9 cellular contexts compared by ENCODE assay signal in the genomic region with DNA sequence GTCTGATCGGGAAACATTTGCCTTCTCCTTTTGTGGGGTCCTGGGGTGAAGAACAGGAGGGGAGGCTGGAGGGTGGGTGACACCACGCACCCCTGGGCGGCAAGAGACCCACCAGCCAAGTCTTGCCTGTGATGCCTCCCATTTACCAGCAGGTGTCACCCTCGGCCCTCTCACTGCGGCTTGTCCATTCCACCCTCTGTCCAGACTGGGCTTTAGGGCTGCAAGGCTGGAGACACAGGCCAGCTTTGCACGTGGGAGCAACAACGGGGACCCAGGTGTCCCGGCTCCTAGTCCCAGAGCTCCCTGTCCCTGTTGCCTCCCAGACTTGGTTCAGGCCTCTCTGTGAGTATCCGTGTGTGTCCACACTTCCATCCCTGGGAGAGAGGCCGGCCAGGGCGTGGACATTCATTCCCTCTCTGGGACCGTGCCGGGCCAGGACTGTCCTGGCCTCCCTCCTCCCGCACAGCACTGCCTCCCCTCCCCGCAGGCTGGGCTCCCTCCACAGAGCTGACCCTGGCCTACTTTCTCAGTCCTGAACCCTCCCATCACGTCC. TPM values are rescaled to one million over a fixed set of nuclear protein-coding genes. Genes with fewer than 3 reads are reported as not detected.
A peak's percentile ranks its signal among the peaks of the same experiment; 100 is the strongest.
DNase-seq lines count a peak whose midpoint lies in the region; ATAC-seq, FAIRE-seq and TF ChIP-seq lines count a peak whose summit lies in the region.
"Had no signal": no experiment of that assay in that cellular context is flagged by ENCODE, and none has a peak within 500 bp of the region (broad histone marks: within the 10 kb centered on the region; RNA-seq: fewer than 3 reads in every experiment).

No MANE protein-coding gene starts in this region.

- no peak overlapping the region for H3K27ac ChIP-seq in pancreas
- no peak overlapping the region for H3K27ac ChIP-seq in tibial artery

- DNase-seq in COLO668 (lab: John Stamatoyannopoulos, UW; ENCODE audit: unreplicated experiment) (peak; percentile 46), HS-5 (ENCODE audit: low read depth) (peak; percentile 22), RPMI8226 (peak; percentile 65), germinal center (ENCODE audit: low spot score) (peak; percentile 86), pancreas (peak; percentile 34 to 88 (median 71)), tibial artery (peak; percentile 44 to 80)
- peak; percentile 85 for DNase-seq in activated effector memory CD4-positive, alpha-beta T cell treated with anti-CD3 and anti-CD28 coated beads, Interleukin-2, amount 50 U/mL, for 16 hours

- ATAC-seq in pancreas = peak; percentile 85 to 100 (median 98)
- ATAC-seq in GM18861 (IDR thresholded peaks at IDR 0.05; ENCODE audit: unreplicated experiment) = no peak

- 19 to 24% methylated on average over 15 to 16 of the region's 16 CpGs for WGBS in pancreas, 2 donors

- TF ChIP-seq CTCF in pancreas (IDR thresholded peaks at IDR 0.05) = peak; percentile 85 to 94 (median 88)
- peak; percentile 97 to 98 for TF ChIP-seq CTCF in tibial artery (IDR thresholded peaks at IDR 0.05)

- intact Hi-C loops in pancreas (cut with DNase I) (loop anchor here in 1 of 3 donors (10.0 kb wide), 1 partner anchor 147 kb away; no protein-coding TSS in a partner anchor), tibial artery (cut with DNase I; ENCODE audit: low total_unique reads) (loop anchor here (5.0 kb wide), 1 partner anchor 130 kb away; no protein-coding TSS in a partner anchor)

- H3K9me3 ChIP-seq in pancreas = no peaks in the 10 kb centered on the region
- no peaks in the 10 kb centered on the region for H3K9me3 ChIP-seq in tibial artery

- H3K36me3 ChIP-seq in pancreas (no peaks in the 10 kb centered on the region), tibial artery (no peaks in the 10 kb centered on the region)

- H3K27me3 ChIP-seq in pancreas = no peaks in the 10 kb centered on the region
- H3K27me3 ChIP-seq in tibial artery = no peaks in the 10 kb centered on the region

- H3K4me3 ChIP-seq in pancreas (no peak overlapping the region), tibial artery (no peak overlapping the region)
- H3K4me3 ChIP-seq: SK-N-MC had no signal

- H3K4me1 ChIP-seq in pancreas = no peaks in the 10 kb centered on the region
- H3K4me1 ChIP-seq in tibial artery = peaks cover 0 to 7% (median 3%) of the 10 kb centered on the region in 4 donors

- FAIRE-seq in pancreas (lab: Jason Lieb, UNC) = no peak

RNA-seq across cellular contexts. Expression of gene GTF2IRD1, which starts 36.2 kb away (rescaled TPM):
- 10 to 100 TPM in 3 of 6 donors, 1 to 10 TPM in 3; 7.1 to 12.6 (median 9.9) TPM for total RNA-seq in pancreas
- polyA plus RNA-seq in pancreas = 10 to 100 TPM in 1 of 2 donors, 1 to 10 TPM in 1; 8.1 to 15.9 TPM

Comparison
In these comparisons a context has a peak if more than half of its experiments do, and no peak if none do; other contexts are left out.
1. DNase-seq: peak in every context shown above with its lines; median percentile 86 in germinal center; 85 in activated effector memory CD4-positive, alpha-beta T cell treated with anti-CD3 and anti-CD28 coated beads, Interleukin-2, amount 50 U/mL, for 16 hours; 71 in pancreas; 65 in RPMI8226; 62 in tibial artery; 46 in COLO668; 22 in HS-5.